Comparison of ENCODE assay signal across 19 cellular contexts in genomic region chr10:27530477-27530876, GRCh38. TPM values are rescaled to one million over a fixed set of nuclear protein-coding genes. Genes with fewer than 3 reads are reported as not detected.
DNase-seq lines count a peak whose midpoint lies in the region; ATAC-seq and TF ChIP-seq lines count a peak whose summit lies in the region.
"Had no signal": no experiment of that assay in that cellular context is flagged by ENCODE, and none has a peak within 500 bp of the region (broad histone marks: within the 10 kb centered on the region; RNA-seq: fewer than 3 reads in every experiment).

No MANE protein-coding gene starts in this region.

- H3K9ac ChIP-seq in SK-N-MC (ENCODE audit: insufficient read length), result peak overlapping the region; percentile 51

- H3K27me3 Mint-ChIP-seq in natural killer cell (ENCODE audit: low read depth in 2 of 2), result no peaks in the 10 kb centered on the region
- no peaks in the 10 kb centered on the region for H3K27me3 Mint-ChIP-seq in natural killer cell treated with Interleukin-12 subunit alpha and Interleukin-12 subunit beta and Interleukin-15 and Interleukin-18, amount 100 ng/mL, for 72 hours
- no peaks in the 10 kb centered on the region for H3K27me3 Mint-ChIP-seq in naive thymus-derived CD8-positive, alpha-beta T cell
- H3K27me3 Mint-ChIP-seq: IgD-negative memory B cell had no signal

- H3K36me3 Mint-ChIP-seq in natural killer cell, result no peaks in the 10 kb centered on the region
- H3K36me3 Mint-ChIP-seq in natural killer cell treated with Interleukin-12 subunit alpha and Interleukin-12 subunit beta and Interleukin-15 and Interleukin-18, amount 100 ng/mL, for 72 hours, result no peaks in the 10 kb centered on the region
- peaks cover 0 to 23% (median 7%) of the 10 kb centered on the region in 3 donors for H3K36me3 Mint-ChIP-seq in naive thymus-derived CD8-positive, alpha-beta T cell

- H3K4me1 Mint-ChIP-seq in natural killer cell, result peaks cover 39% of the 10 kb centered on the region in 2 donors
- H3K4me1 Mint-ChIP-seq in natural killer cell treated with Interleukin-12 subunit alpha and Interleukin-12 subunit beta and Interleukin-15 and Interleukin-18, amount 100 ng/mL, for 72 hours (ENCODE audit: low read depth in 2 of 2), result peaks cover 26 to 35% of the 10 kb centered on the region in 2 donors
- H3K4me1 Mint-ChIP-seq in naive thymus-derived CD8-positive, alpha-beta T cell, result peaks cover 14 to 51% (median 43%) of the 10 kb centered on the region in 4 donors

- no peaks in the 10 kb centered on the region for H3K9me3 ChIP-seq in SK-N-MC (ENCODE audit: low read depth, low read length)
- H3K9me3 ChIP-seq: MG63 had no signal

- H3K36me3 ChIP-seq in SK-N-MC (ENCODE audit: insufficient read depth, low read length), result peaks cover 21% of the 10 kb centered on the region

- POLR2A ChIA-PET in naive thymus-derived CD8-positive, alpha-beta T cell (lab: Charles Lee), result interaction anchor here (0.7 kb wide), 1 partner anchor 1137 kb away, joined by 3 read pairs; no protein-coding TSS in a partner anchor

- no peak for TF ChIP-seq CTCF in natural killer cell (IDR thresholded peaks at IDR 0.05)

- ATAC-seq in natural killer cell, result no peak
- no peak for ATAC-seq in natural killer cell treated with Interleukin-12 subunit alpha and Interleukin-12 subunit beta and Interleukin-15 and Interleukin-18, amount 100 ng/mL, for 72 hours
- no peak for ATAC-seq in naive thymus-derived CD8-positive, alpha-beta T cell
- ATAC-seq: Right ventricle myocardium inferior had no signal

- peak overlapping the region; percentile 87 to 89 for H3K27ac Mint-ChIP-seq in natural killer cell
- H3K27ac Mint-ChIP-seq in natural killer cell treated with Interleukin-12 subunit alpha and Interleukin-12 subunit beta and Interleukin-15 and Interleukin-18, amount 100 ng/mL, for 72 hours, result peak overlapping the region in 1 of 2 donors; percentile 9
- H3K27ac Mint-ChIP-seq in naive thymus-derived CD8-positive, alpha-beta T cell, result peak overlapping the region in 6 of 10 donors; percentile 1 to 75 (median 24)
- H3K27ac Mint-ChIP-seq: IgD-negative memory B cell had no signal

- H3K4me3 Mint-ChIP-seq in natural killer cell, result peak overlapping the region; percentile 22
- H3K4me3 Mint-ChIP-seq in natural killer cell treated with Interleukin-12 subunit alpha and Interleukin-12 subunit beta and Interleukin-15 and Interleukin-18, amount 100 ng/mL, for 72 hours, result no peak overlapping the region
- no peak overlapping the region for H3K4me3 Mint-ChIP-seq in naive thymus-derived CD8-positive, alpha-beta T cell
- H3K4me3 Mint-ChIP-seq: H9, IgD-negative memory B cell had no signal

- H3K27ac ChIP-seq in SK-N-MC, result peak overlapping the region; percentile 98
- H3K27ac ChIP-seq: C4-2B had no signal

- H3K9me3 Mint-ChIP-seq in natural killer cell, result no peaks in the 10 kb centered on the region
- no peaks in the 10 kb centered on the region for H3K9me3 Mint-ChIP-seq in natural killer cell treated with Interleukin-12 subunit alpha and Interleukin-12 subunit beta and Interleukin-15 and Interleukin-18, amount 100 ng/mL, for 72 hours
- no peaks in the 10 kb centered on the region for H3K9me3 Mint-ChIP-seq in naive thymus-derived CD8-positive, alpha-beta T cell
- H3K9me3 Mint-ChIP-seq: H9, IgD-negative memory B cell had no signal

- no peak for DNase-seq in natural killer cell
- DNase-seq in natural killer cell treated with Interleukin-12 subunit alpha and Interleukin-12 subunit beta and Interleukin-15 and Interleukin-18, amount 100 ng/mL, for 72 hours (ENCODE audit: low spot score), result no peak
- DNase-seq in SK-N-MC (ENCODE audit: low read depth, low spot score), result no peak
- DNase-seq in naive thymus-derived CD8-positive, alpha-beta T cell, result no peak
- DNase-seq in NCI-H2107 treated with DMSO at 0.1 percent for 48 hours (lab: John Stamatoyannopoulos, UW; ENCODE audit: unreplicated experiment), result no peak
- no peak for DNase-seq in NCI-H524 (lab: John Stamatoyannopoulos, UW)
- DNase-seq in T-helper 9 cell, result no peak
- DNase-seq: AML-193, DMS79, H9, Kasumi-1, MG63, NCI-H1048, NCI-H1436, NCI-H2029, NCI-H748 treated with DMSO at 0.1 percent for 48 hours had no signal

- H3K4me3 ChIP-seq in SK-N-MC, result peak overlapping the region; percentile 43
- H3K4me3 ChIP-seq: MG63 had no signal

- intact Hi-C loops in natural killer cell (cut with micrococcal nuclease), result no loop called here

RNA-seq across cellular contexts. Expression of gene RAB18, which starts 26.4 kb away (rescaled TPM):
- total RNA-seq in natural killer cell, result 100 to 1,000 TPM; 122 to 132 (median 122) TPM
- total RNA-seq in natural killer cell treated with Interleukin-12 subunit alpha and Interleukin-12 subunit beta and Interleukin-15 and Interleukin-18, amount 100 ng/mL, for 72 hours, result 10 to 100 TPM; 56.4 to 70.6 TPM
- total RNA-seq in naive thymus-derived CD8-positive, alpha-beta T cell, result 10 to 100 TPM; 79.8 to 83.2 TPM
- polyA plus RNA-seq in naive thymus-derived CD8-positive, alpha-beta T cell, result 10 to 100 TPM; 65.4 to 82.4 (median 76.3) TPM
